In genomic region chr13:26255717-26256277, GRCh38 we compare ENCODE assay signal across 8 cellular contexts. TPM values are rescaled to one million over a fixed set of nuclear protein-coding genes. Genes with fewer than 3 reads are reported as not detected.
DNase-seq lines count a peak whose midpoint lies in the region; ATAC-seq, FAIRE-seq and TF ChIP-seq lines count a peak whose summit lies in the region.

No MANE protein-coding gene starts in this region.

- intact Hi-C loops in activated B cell treated with CpG ODN at 0.5 μM for 24 hours (cut with micrococcal nuclease), result loop anchor here (2.0 to 10.0 kb wide), 2 partner anchors 1199 to 1333 kb away; partner anchors contain the start of gene MTIF3

- TF ChIP-seq CTCF in activated B cell treated with CpG ODN at 0.5 μM for 24 hours (IDR thresholded peaks at IDR 0.05), result no peak
- TF ChIP-seq CTCF in kidney epithelial cell (IDR thresholded peaks at IDR 0.05; ENCODE audit: insufficient read depth, low read length, poor library complexity, severe bottlenecking), result peak; percentile 37

- H3K27me3 ChIP-seq in kidney epithelial cell (ENCODE audit: control insufficient read depth, insufficient read depth, low read length), result no peaks in the 10 kb centered on the region

- H3K9me3 Mint-ChIP-seq in activated B cell treated with CpG ODN at 0.5 μM for 24 hours, result no peaks in the 10 kb centered on the region

- no peaks in the 10 kb centered on the region for H3K27me3 Mint-ChIP-seq in activated B cell treated with CpG ODN at 0.5 μM for 24 hours

- H3K4me3 ChIP-seq in kidney epithelial cell (ENCODE audit: low read depth, low read length), result peak overlapping the region; percentile 77

- peak overlapping the region; percentile 92 for H3K4me3 Mint-ChIP-seq in activated B cell treated with CpG ODN at 0.5 μM for 24 hours

- H3K4me1 Mint-ChIP-seq in activated B cell treated with CpG ODN at 0.5 μM for 24 hours, result peaks cover 36% of the 10 kb centered on the region

- no peak for ATAC-seq in activated B cell treated with CpG ODN at 0.5 μM for 24 hours (ENCODE audit: low read depth)
- ATAC-seq in HG03045 (IDR thresholded peaks at IDR 0.05; ENCODE audit: unreplicated experiment), result no peak
- no peak for ATAC-seq in GM18909 (IDR thresholded peaks at IDR 0.05; ENCODE audit: poor library complexity, unreplicated experiment)

- DNase-seq in COR-L47 (lab: John Stamatoyannopoulos, UW) (peak; percentile 10), HTR-8/SVneo (ENCODE audit: insufficient read length, low spot score) (peak; percentile 1), activated B cell treated with CpG ODN at 0.5 μM for 24 hours (no peak), kidney epithelial cell (ENCODE audit: low read depth) (no peak), mesenteric fat pad (ENCODE audit: low spot score) (no peak)
- DNase-seq in activated naive CD4-positive, alpha-beta T cell treated with anti-CD3 and anti-CD28 coated beads, Interleukin-2, amount 50 U/mL, for 16 hours, result no peak

- H3K27ac Mint-ChIP-seq in activated B cell treated with CpG ODN at 0.5 μM for 24 hours, result no peak overlapping the region

- peaks cover 7% of the 10 kb centered on the region for H3K36me3 Mint-ChIP-seq in activated B cell treated with CpG ODN at 0.5 μM for 24 hours (ENCODE audit: low read depth)

- CTCF ChIA-PET in activated B cell treated with CpG ODN at 0.5 μM for 24 hours (lab: Charles Lee), result interaction anchor here (0.7 to 2.0 kb wide), 4 partner anchors 35 to 443 kb away, joined by 3 to 4 read pairs (median 4); no protein-coding TSS in a partner anchor

- FAIRE-seq in HTR-8/SVneo (lab: Jason Lieb, UNC), result no peak

- POLR2A ChIA-PET in activated B cell treated with CpG ODN at 0.5 μM for 24 hours (lab: Charles Lee), result interaction anchor here (3.2 to 3.7 kb wide), 2 partner anchors 34 to 70 kb away, joined by 15 to 18 read pairs; partner anchors contain the start of gene RNF6

- no peaks in the 10 kb centered on the region for H3K36me3 ChIP-seq in kidney epithelial cell (ENCODE audit: control insufficient read depth, insufficient read depth, low read length)

RNA-seq across cellular contexts. Expression of gene CDK8, which starts 1.9 kb away (rescaled TPM):
- total RNA-seq in activated B cell treated with CpG ODN at 0.5 μM for 24 hours, result 10.9 and 12.8 TPM in 2 replicates
- 23.2 and 26.5 TPM in 2 replicates for total RNA-seq in kidney epithelial cell
- 12.5 TPM for total RNA-seq in mesenteric fat pad

RNA-seq across cellular contexts. Expression of gene RNF6, which starts 33.7 kb away (rescaled TPM):
- total RNA-seq in activated B cell treated with CpG ODN at 0.5 μM for 24 hours, result 47.5 and 48.3 TPM in 2 replicates
- total RNA-seq in kidney epithelial cell, result 35.7 and 39.8 TPM in 2 replicates
- 37.4 TPM for total RNA-seq in mesenteric fat pad

Comparison
In these comparisons a context has a peak if more than half of its experiments do, and no peak if none do; other contexts are left out.
1. DNase-seq: peak in COR-L47 (single experiment) and HTR-8/SVneo (single experiment); none in activated B cell treated with CpG ODN at 0.5 μM for 24 hours (single experiment), kidney epithelial cell (single experiment), mesenteric fat pad (single experiment) and activated naive CD4-positive, alpha-beta T cell treated with anti-CD3 and anti-CD28 coated beads, Interleukin-2, amount 50 U/mL, for 16 hours (single experiment).